In the genomic region with DNA sequence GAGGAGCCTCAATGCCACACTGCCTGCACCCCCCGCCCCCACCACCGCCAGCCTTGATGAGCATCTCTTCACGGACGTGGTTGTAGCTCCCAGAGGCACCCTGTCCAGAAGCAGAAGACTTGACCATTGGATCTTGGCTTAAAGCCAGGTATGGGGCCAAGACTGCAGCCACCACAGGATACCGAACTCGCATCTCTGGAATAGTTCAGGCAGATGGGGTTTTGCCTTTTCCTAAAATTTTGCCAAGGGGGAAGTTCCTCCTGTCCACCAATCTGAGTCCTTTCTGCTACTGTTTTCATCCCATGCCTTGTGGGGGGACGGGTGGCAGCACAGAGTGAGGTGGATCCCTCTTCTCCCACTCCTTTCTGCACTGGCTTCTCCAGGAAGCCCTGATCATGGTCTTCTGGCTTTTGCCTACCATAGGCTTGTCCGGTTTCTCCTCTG, we compare ENCODE assay signal across 7 cellular contexts. TPM values are rescaled to one million over a fixed set of nuclear protein-coding genes. Genes with fewer than 3 reads are reported as not detected.
DNase-seq lines count a peak whose midpoint lies in the region; ATAC-seq and TF ChIP-seq lines count a peak whose summit lies in the region.

No MANE protein-coding gene starts in this region.

- WGBS in stomach, 5 donors, result 65 to 86% (median 75%) methylated on average over 5 to 8 of the region's 8 CpGs
- 75 to 89% (median 83%) methylated on average over 4 to 8 of the region's 8 CpGs for WGBS in spleen, 5 donors

- no peak for DNase-seq in HFFc6
- no peak for DNase-seq in activated CD4-positive, alpha-beta memory T cell treated with anti-CD3 and anti-CD28 coated beads for 36 hours
- DNase-seq in hepatic stellate cell (ENCODE audit: low spot score), result peak; percentile 43
- DNase-seq in stomach, result no peak
- no peak for DNase-seq in cortex of kidney (lab: John Stamatoyannopoulos, UW)
- no peak for DNase-seq in spleen

- CTCF ChIA-PET in activated CD4-positive, alpha-beta memory T cell treated with anti-CD3 and anti-CD28 coated beads for 36 hours (lab: Charles Lee), result interaction anchor here (0.6 to 1.4 kb wide), 5 partner anchors 18 to 180 kb away, joined by 3 to 6 read pairs (median 3); no protein-coding TSS in a partner anchor

- H3K27me3 Mint-ChIP-seq in HFFc6 (ENCODE audit: insufficient read depth), result no peaks in the 10 kb centered on the region; the same call in 1 of the 2 replicates
- no peaks in the 10 kb centered on the region for H3K27me3 Mint-ChIP-seq in activated CD4-positive, alpha-beta memory T cell treated with anti-CD3 and anti-CD28 coated beads for 36 hours

- no peaks in the 10 kb centered on the region for H3K36me3 Mint-ChIP-seq in HFFc6 (ENCODE audit: low read depth)
- no peaks in the 10 kb centered on the region for H3K36me3 Mint-ChIP-seq in activated CD4-positive, alpha-beta memory T cell treated with anti-CD3 and anti-CD28 coated beads for 36 hours

- H3K9me3 ChIP-seq in stomach, result no peaks in the 10 kb centered on the region
- H3K9me3 ChIP-seq in spleen, result no peaks in the 10 kb centered on the region

- H3K4me3 Mint-ChIP-seq in HFFc6, result peak overlapping the region; percentile 85
- peak overlapping the region; percentile 78 for H3K4me3 Mint-ChIP-seq in activated CD4-positive, alpha-beta memory T cell treated with anti-CD3 and anti-CD28 coated beads for 36 hours

- H3K36me3 ChIP-seq in stomach (peaks cover 0 to 4% (median 2%) of the 10 kb centered on the region in 4 donors), spleen (peaks cover 0 to 18% (median 2%) of the 10 kb centered on the region in 6 donors)

- H3K4me1 ChIP-seq in stomach (peaks cover 31 to 53% (median 39%) of the 10 kb centered on the region in 4 donors), spleen (peaks cover 20 to 53% (median 39%) of the 10 kb centered on the region in 6 donors)

- ATAC-seq in GM18909 (IDR thresholded peaks at IDR 0.05; ENCODE audit: poor library complexity, unreplicated experiment), result no peak

- POLR2A ChIA-PET in activated CD4-positive, alpha-beta memory T cell treated with anti-CD3 and anti-CD28 coated beads for 36 hours (lab: Charles Lee), result no interaction called here

- H3K4me3 ChIP-seq in stomach (peak overlapping the region; percentile 61 to 75 (median 64)), spleen (peak overlapping the region in 4 of 8 donors; percentile 43 to 75 (median 66))

- intact Hi-C loops in activated CD4-positive, alpha-beta memory T cell treated with anti-CD3 and anti-CD28 coated beads for 36 hours (cut with micrococcal nuclease), result loop anchor here (5.0 to 10.0 kb wide), 2 partner anchors 473 to 484 kb away; no protein-coding TSS in a partner anchor
- intact Hi-C loops in stomach (cut with DNase I; ENCODE audit: low total_unique reads), result no loop called here
- intact Hi-C loops in spleen (cut with DNase I; ENCODE audit: low total_unique reads), result no loop called here

- TF ChIP-seq POLR2A in stomach (IDR thresholded peaks at IDR 0.05) (no peak), spleen (IDR thresholded peaks at IDR 0.05) (no peak)

- TF ChIP-seq CTCF in HFFc6 (IDR thresholded peaks at IDR 0.05), result no peak
- no peak for TF ChIP-seq CTCF in stomach (IDR thresholded peaks at IDR 0.05)
- TF ChIP-seq CTCF in spleen (IDR thresholded peaks at IDR 0.05 in 8 of 11, conservative IDR thresholded peaks at IDR 0.05 in 3 of 11), result no peak

- H3K27ac ChIP-seq in stomach (peak overlapping the region in 1 of 5 donors; percentile 38), spleen (peak overlapping the region in 1 of 8 donors; percentile 35)

- no peak overlapping the region; the same call in 1 of the 2 replicates for H3K27ac Mint-ChIP-seq in HFFc6
- no peak overlapping the region for H3K27ac Mint-ChIP-seq in activated CD4-positive, alpha-beta memory T cell treated with anti-CD3 and anti-CD28 coated beads for 36 hours

- TF ChIP-seq EP300 in stomach (IDR thresholded peaks at IDR 0.05), result no peak

- H3K9me3 Mint-ChIP-seq in HFFc6, result no peaks in the 10 kb centered on the region
- H3K9me3 Mint-ChIP-seq in activated CD4-positive, alpha-beta memory T cell treated with anti-CD3 and anti-CD28 coated beads for 36 hours, result no peaks in the 10 kb centered on the region

- H3K27me3 ChIP-seq in stomach, result peaks cover 0 to 28% (median 14%) of the 10 kb centered on the region in 3 donors
- H3K27me3 ChIP-seq in spleen (replicated peaks in 1 of 7), result peaks cover 0 to 37% (median 8%) of the 10 kb centered on the region in 7 donors

- peaks cover 58% of the 10 kb centered on the region for H3K4me1 Mint-ChIP-seq in HFFc6 (ENCODE audit: low read depth)
- peaks cover 61% of the 10 kb centered on the region for H3K4me1 Mint-ChIP-seq in activated CD4-positive, alpha-beta memory T cell treated with anti-CD3 and anti-CD28 coated beads for 36 hours (ENCODE audit: low read depth)

RNA-seq across cellular contexts. Expression of a gene that starts 0.9 kb away (rescaled TPM):
- total RNA-seq in HFFc6 (2021; fragmentation: NEBNext Ultra II Directional; extraction: Animal tissue kit (Norgen Biotek cat#: 25700)), result 1 to 10 TPM; 4.6 to 6.1 (median 5.4) TPM
- 10 to 100 TPM; 21.3 to 22.1 TPM for total RNA-seq in activated CD4-positive, alpha-beta memory T cell treated with anti-CD3 and anti-CD28 coated beads for 36 hours
- total RNA-seq in stomach, result 10 to 100 TPM in 4 of 5 donors, 1 to 10 TPM in 1; 6.4 to 53.1 (median 20.6) TPM
- polyA plus RNA-seq in stomach, result 10 to 100 TPM in 1 of 3 donors, 1 to 10 TPM in 2; 1.1 to 17.5 (median 1.4) TPM
- 1 to 10 TPM in 6 of 7 donors, under 1 TPM in 1; 0.81 to 4.8 (median 2.7) TPM for total RNA-seq in spleen
- 1 to 10 TPM; 4.0 to 5.1 (median 4.6) TPM for polyA plus RNA-seq in spleen

RNA-seq across cellular contexts. Expression of a gene that starts 28.8 kb away (rescaled TPM):
- total RNA-seq in HFFc6 (2021; fragmentation: NEBNext Ultra II Directional; extraction: Animal tissue kit (Norgen Biotek cat#: 25700)), result 1 to 10 TPM; 1.9 to 4.3 (median 3.0) TPM
- total RNA-seq in activated CD4-positive, alpha-beta memory T cell treated with anti-CD3 and anti-CD28 coated beads for 36 hours, result 10 to 100 TPM; 14.1 to 15.1 TPM
- total RNA-seq in stomach (10 to 100 TPM in 1 of 5 donors, 1 to 10 TPM in 3, not detected in 1; 1.8 to 12.3 (median 5.6) TPM), spleen (1 to 10 TPM; 2.1 to 5.5 (median 2.7) TPM)
- polyA plus RNA-seq in stomach (1 to 10 TPM; 2.6 to 4.2 (median 2.9) TPM), spleen (1 to 10 TPM in 2 of 3 donors, under 1 TPM in 1; 0.85 to 2.5 (median 1.2) TPM)

RNA-seq across cellular contexts. Expression of a gene that starts 32.3 kb away (rescaled TPM):
- total RNA-seq in HFFc6 (2021; fragmentation: NEBNext Ultra II Directional; extraction: Animal tissue kit (Norgen Biotek cat#: 25700)), result 10 to 100 TPM; 24.1 to 29.7 (median 28.7) TPM
- 10 to 100 TPM; 51.3 to 54.4 TPM for total RNA-seq in activated CD4-positive, alpha-beta memory T cell treated with anti-CD3 and anti-CD28 coated beads for 36 hours
- total RNA-seq in stomach (10 to 100 TPM; 23.7 to 67.2 (median 34.3) TPM), spleen (10 to 100 TPM; 42.6 to 64.7 (median 50.2) TPM)
- polyA plus RNA-seq in stomach (10 to 100 TPM; 17.7 to 26.4 (median 18.9) TPM), spleen (10 to 100 TPM; 20.4 to 38.1 (median 27.1) TPM)

RNA-seq across cellular contexts. Expression of a gene that starts 53.3 kb away (rescaled TPM):
- total RNA-seq in HFFc6 (2021; fragmentation: NEBNext Ultra II Directional; extraction: Animal tissue kit (Norgen Biotek cat#: 25700)), result 10 to 100 TPM; 31.3 to 36.6 (median 35.3) TPM
- 10 to 100 TPM; 54.2 to 55.3 TPM for total RNA-seq in activated CD4-positive, alpha-beta memory T cell treated with anti-CD3 and anti-CD28 coated beads for 36 hours
- total RNA-seq in stomach (100 to 1,000 TPM in 1 of 5 donors, 10 to 100 TPM in 4; 27.7 to 299 (median 79.5) TPM), spleen (10 to 100 TPM; 39.5 to 74.9 (median 68.7) TPM)
- polyA plus RNA-seq in stomach (10 to 100 TPM; 39.7 to 83.0 (median 46.0) TPM), spleen (100 to 1,000 TPM; 129 to 209 (median 190) TPM)

RNA-seq across cellular contexts. Expression of a gene that starts 54.9 kb away (rescaled TPM):
- 1 to 10 TPM; 6.4 to 9.8 (median 7.0) TPM for total RNA-seq in HFFc6 (2021; fragmentation: NEBNext Ultra II Directional; extraction: Animal tissue kit (Norgen Biotek cat#: 25700))
- 1 to 10 TPM; 8.9 to 9.8 TPM for total RNA-seq in activated CD4-positive, alpha-beta memory T cell treated with anti-CD3 and anti-CD28 coated beads for 36 hours
- total RNA-seq in stomach (10 to 100 TPM in 2 of 5 donors, 1 to 10 TPM in 2, under 1 TPM in 1; 0.58 to 17.4 (median 9.9) TPM), spleen (10 to 100 TPM in 6 of 7 donors, 1 to 10 TPM in 1; 9.6 to 23.8 (median 15.8) TPM)
- polyA plus RNA-seq in stomach (1 to 10 TPM; 3.1 to 5.0 (median 3.7) TPM), spleen (1 to 10 TPM; 5.7 to 7.9 (median 7.5) TPM)
